Comparison of ENCODE assay signal across 25 cellular contexts in genomic region chr3:55959681-55960080, GRCh38.
"Had no signal": no experiment of that assay in that cellular context is flagged by ENCODE, and none has a peak within 500 bp of the region (broad histone marks: within the 10 kb centered on the region; RNA-seq: fewer than 3 reads in every experiment).

No MANE protein-coding gene starts in this region.

- H3K4me1 Mint-ChIP-seq: IgD-negative memory B cell had no signal

- ATAC-seq: K562, Panc1, PC-3 had no signal

- H3K27ac Mint-ChIP-seq: IgD-negative memory B cell had no signal

- DNase-seq: Kasumi-1; MM.1S; MV-4-11; NCI-H1048; NCI-H1105; NCI-H1417; NCI-H1436 treated with DMSO at 0.1 percent for 48 hours; NCI-H187; NCI-H2029; NCI-H2081 treated with DMSO at 0.1 percent for 48 hours; NCI-H2171; NCI-H226; NCI-H446; NCI-H510A; NCI-H524 treated with DMSO at 0.1 percent for 48 hours; NCI-H69; NCI-H774; NK-92 treated with Interleukin-12 subunit alpha and Interleukin-12 subunit beta, amount 100 ng/mL, for 24 hours; PC-3; SHP77; SK-N-SH; SW 1271 had no signal
